In the genomic region with DNA sequence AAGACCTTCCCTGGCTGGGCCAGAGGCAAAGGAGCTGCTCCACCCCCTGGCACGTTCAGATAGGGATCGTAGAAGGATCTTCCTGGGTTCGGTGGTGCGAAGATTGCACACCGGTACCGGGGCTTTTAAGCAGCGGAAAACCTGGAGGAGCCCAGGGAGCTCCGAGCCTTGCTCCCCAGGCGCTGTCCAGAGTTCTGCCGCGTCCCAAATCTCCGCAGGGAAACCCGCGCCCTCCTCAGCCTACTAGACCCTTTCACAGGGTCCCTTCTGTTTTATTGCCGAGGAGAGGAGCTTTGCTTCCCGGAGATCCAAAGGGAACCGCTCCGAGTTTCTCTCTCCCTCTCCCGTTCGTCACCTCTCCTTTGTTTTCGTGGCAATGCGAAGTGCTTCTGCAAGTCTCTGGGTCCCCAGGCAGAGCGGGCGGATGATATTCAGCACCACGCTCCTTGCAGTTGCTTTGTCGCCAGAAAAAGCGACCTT, we compare ENCODE assay signal across 2 cellular contexts.
A peak's percentile ranks its signal among the peaks of the same experiment; 100 is the strongest.
TF ChIP-seq lines count a peak whose summit lies in the region.

No MANE protein-coding gene starts in this region.

TF ChIP-seq in K562, 482 proteins besides CTCF, POLR2A, EP300 and RAD21:
- peak; percentile 48; the same call in 1 of the 2 replicates for TF ChIP-seq EHMT2 (IDR thresholded peaks at IDR 0.05)
- TF ChIP-seq GTF2E2 (tag; IDR thresholded peaks at IDR 0.05) = no peak
- no peak for TF ChIP-seq ZNF12 (CRISPR knock-in tag; IDR thresholded peaks at IDR 0.05)
- TF ChIP-seq ESRRA (IDR thresholded peaks at IDR 0.05; ENCODE audit: borderline replicate concordance, low read depth) = no peak
- TF ChIP-seq, protein P1, sequence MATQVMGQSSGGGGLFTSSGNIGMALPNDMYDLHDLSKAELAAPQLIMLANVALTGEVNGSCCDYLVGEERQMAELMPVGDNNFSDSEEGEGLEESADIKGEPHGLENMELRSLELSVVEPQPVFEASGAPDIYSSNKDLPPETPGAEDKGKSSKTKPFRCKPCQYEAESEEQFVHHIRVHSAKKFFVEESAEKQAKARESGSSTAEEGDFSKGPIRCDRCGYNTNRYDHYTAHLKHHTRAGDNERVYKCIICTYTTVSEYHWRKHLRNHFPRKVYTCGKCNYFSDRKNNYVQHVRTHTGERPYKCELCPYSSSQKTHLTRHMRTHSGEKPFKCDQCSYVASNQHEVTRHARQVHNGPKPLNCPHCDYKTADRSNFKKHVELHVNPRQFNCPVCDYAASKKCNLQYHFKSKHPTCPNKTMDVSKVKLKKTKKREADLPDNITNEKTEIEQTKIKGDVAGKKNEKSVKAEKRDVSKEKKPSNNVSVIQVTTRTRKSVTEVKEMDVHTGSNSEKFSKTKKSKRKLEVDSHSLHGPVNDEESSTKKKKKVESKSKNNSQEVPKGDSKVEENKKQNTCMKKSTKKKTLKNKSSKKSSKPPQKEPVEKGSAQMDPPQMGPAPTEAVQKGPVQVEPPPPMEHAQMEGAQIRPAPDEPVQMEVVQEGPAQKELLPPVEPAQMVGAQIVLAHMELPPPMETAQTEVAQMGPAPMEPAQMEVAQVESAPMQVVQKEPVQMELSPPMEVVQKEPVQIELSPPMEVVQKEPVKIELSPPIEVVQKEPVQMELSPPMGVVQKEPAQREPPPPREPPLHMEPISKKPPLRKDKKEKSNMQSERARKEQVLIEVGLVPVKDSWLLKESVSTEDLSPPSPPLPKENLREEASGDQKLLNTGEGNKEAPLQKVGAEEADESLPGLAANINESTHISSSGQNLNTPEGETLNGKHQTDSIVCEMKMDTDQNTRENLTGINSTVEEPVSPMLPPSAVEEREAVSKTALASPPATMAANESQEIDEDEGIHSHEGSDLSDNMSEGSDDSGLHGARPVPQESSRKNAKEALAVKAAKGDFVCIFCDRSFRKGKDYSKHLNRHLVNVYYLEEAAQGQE (CRISPR knock-in tag; IDR thresholded peaks at IDR 0.05; ENCODE audit: low read depth) = peak; percentile 80; the same call in 1 of the 2 replicates
TF ChIP-seq in K562: peak in this region for 2.

TF ChIP-seq in HepG2, 621 proteins besides CTCF, POLR2A, EP300 and RAD21:
- TF ChIP-seq SALL2 (CRISPR knock-in tag; IDR thresholded peaks at IDR 0.05) = no peak
- TF ChIP-seq EZH2 (conservative IDR thresholded peaks at IDR 0.05; ENCODE audit: low read depth, low read length) = no peak
- TF ChIP-seq, protein P1 (IDR thresholded peaks at IDR 0.05; ENCODE audit: borderline replicate concordance in 1 of 2, low read depth in 1 of 2, low read length in 2 of 2) = peak; percentile 30 to 88
- no peak for TF ChIP-seq TMF1 (CRISPR knock-in tag; IDR thresholded peaks at IDR 0.05; ENCODE audit: low read depth)
- no peak for TF ChIP-seq TSC22D2 (CRISPR knock-in tag; IDR thresholded peaks at IDR 0.05; ENCODE audit: borderline replicate concordance)
- TF ChIP-seq ZNF207 (IDR thresholded peaks at IDR 0.05; ENCODE audit: borderline replicate concordance) = no peak
- TF ChIP-seq, protein P2, sequence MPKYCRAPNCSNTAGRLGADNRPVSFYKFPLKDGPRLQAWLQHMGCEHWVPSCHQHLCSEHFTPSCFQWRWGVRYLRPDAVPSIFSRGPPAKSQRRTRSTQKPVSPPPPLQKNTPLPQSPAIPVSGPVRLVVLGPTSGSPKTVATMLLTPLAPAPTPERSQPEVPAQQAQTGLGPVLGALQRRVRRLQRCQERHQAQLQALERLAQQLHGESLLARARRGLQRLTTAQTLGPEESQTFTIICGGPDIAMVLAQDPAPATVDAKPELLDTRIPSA (CRISPR knock-in tag; IDR thresholded peaks at IDR 0.05; ENCODE audit: borderline replicate concordance) = no peak
